In genomic region chr10:70130878-70131559, GRCh38 we compare ENCODE assay signal across 11 cellular contexts. TPM values are rescaled to one million over a fixed set of nuclear protein-coding genes. Genes with fewer than 3 reads are reported as not detected.
DNase-seq lines count a peak whose midpoint lies in the region; ATAC-seq and TF ChIP-seq lines count a peak whose summit lies in the region.
"Had no signal": no experiment of that assay in that cellular context is flagged by ENCODE, and none has a peak within 500 bp of the region (broad histone marks: within the 10 kb centered on the region; RNA-seq: fewer than 3 reads in every experiment).

No MANE protein-coding gene starts in this region.

- no peak for ATAC-seq in naive thymus-derived CD4-positive, alpha-beta T cell

- H3K4me3 Mint-ChIP-seq in endodermal cell: peak overlapping the region; percentile 75
- H3K4me3 Mint-ChIP-seq in naive thymus-derived CD4-positive, alpha-beta T cell: peak overlapping the region in 8 of 10 donors; percentile 13 to 94 (median 32)

- peaks cover 21% of the 10 kb centered on the region for H3K27me3 ChIP-seq in endodermal cell (ENCODE audit: control insufficient read depth, insufficient read depth, low read length, poor library complexity, severe bottlenecking)
- H3K27me3 ChIP-seq in naive thymus-derived CD4-positive, alpha-beta T cell (ENCODE audit: control insufficient read depth in 2 of 2, insufficient read depth in 2 of 2, low read length in 2 of 2): no peaks in the 10 kb centered on the region

- no peaks in the 10 kb centered on the region for H3K9me3 ChIP-seq in endodermal cell (ENCODE audit: control insufficient read depth, low read length)
- H3K9me3 ChIP-seq in naive thymus-derived CD4-positive, alpha-beta T cell (ENCODE audit: control insufficient read depth in 2 of 3, low read length in 3 of 3): no peaks in the 10 kb centered on the region

- WGBS in endodermal cell (ENCODE audit: insufficient coverage in 1 of 2, insufficient read length in 1 of 2), 2 experiments: 93 to 95% methylated on average over 8 to 10 of the region's 10 CpGs

- H3K4me1 Mint-ChIP-seq in endodermal cell: peaks cover 11% of the 10 kb centered on the region
- peaks cover 7 to 27% (median 20%) of the 10 kb centered on the region in 7 donors for H3K4me1 Mint-ChIP-seq in naive thymus-derived CD4-positive, alpha-beta T cell

- no peak for TF ChIP-seq CTCF in endodermal cell (conservative IDR thresholded peaks at IDR 0.05)

- no peaks in the 10 kb centered on the region for H3K4me1 ChIP-seq in endodermal cell (ENCODE audit: control insufficient read depth, insufficient read depth, low read length)
- H3K4me1 ChIP-seq in naive thymus-derived CD4-positive, alpha-beta T cell (ENCODE audit: control insufficient read depth in 2 of 2, insufficient read depth in 2 of 2, low read length in 2 of 2): peaks cover 6 to 7% of the 10 kb centered on the region in 2 donors

- H3K36me3 ChIP-seq in endodermal cell (ENCODE audit: control insufficient read depth, insufficient read depth, low read length): no peaks in the 10 kb centered on the region
- no peaks in the 10 kb centered on the region for H3K36me3 ChIP-seq in naive thymus-derived CD4-positive, alpha-beta T cell (ENCODE audit: control insufficient read depth in 2 of 3, insufficient read depth in 3 of 3, low read length in 3 of 3)

- CTCF ChIA-PET in naive thymus-derived CD4-positive, alpha-beta T cell (lab: Charles Lee): interaction anchor here (2.0 kb wide), 1 partner anchor 13 kb away, joined by 6 read pairs; no protein-coding TSS in a partner anchor

- H3K27me3 Mint-ChIP-seq in endodermal cell (ENCODE audit: insufficient read depth): peaks cover 20% of the 10 kb centered on the region
- H3K27me3 Mint-ChIP-seq in naive thymus-derived CD4-positive, alpha-beta T cell: peaks cover 0 to 8% (median 0%) of the 10 kb centered on the region in 5 donors

- peaks cover 2% of the 10 kb centered on the region for H3K36me3 Mint-ChIP-seq in endodermal cell (ENCODE audit: low read depth)
- H3K36me3 Mint-ChIP-seq in naive thymus-derived CD4-positive, alpha-beta T cell: peaks cover 0 to 5% (median 0%) of the 10 kb centered on the region in 5 donors

- H3K9me3 Mint-ChIP-seq in endodermal cell: no peaks in the 10 kb centered on the region
- H3K9me3 Mint-ChIP-seq in naive thymus-derived CD4-positive, alpha-beta T cell: no peaks in the 10 kb centered on the region
- H3K9me3 Mint-ChIP-seq: activated naive CD4-positive, alpha-beta T cell treated with anti-CD3 and anti-CD28 coated beads for 36 hours; nephron progenitor cell had no signal

- intact Hi-C loops in naive thymus-derived CD4-positive, alpha-beta T cell (cut with micrococcal nuclease): no loop called here

- DNase-seq in CD1c-positive myeloid dendritic cell (ENCODE audit: extremely low spot score) (peak; percentile 48), M059J (ENCODE audit: low read depth) (peak; percentile 33), endodermal cell (no peak), NCI-H1930 (lab: John Stamatoyannopoulos, UW) (no peak), SK-N-DZ (ENCODE audit: low spot score) (no peak), inferior parietal cortex (ENCODE audit: extremely low spot score) (no peak)
- DNase-seq in naive thymus-derived CD4-positive, alpha-beta T cell: no peak
- no peak for DNase-seq in stimulated activated CD4-positive, alpha-beta T cell treated with anti-CD3 and anti-CD28 coated beads, Interleukin-2, amount 100 ng/mL, for 48 hours
- DNase-seq: activated naive CD4-positive, alpha-beta T cell treated with anti-CD3 and anti-CD28 coated beads for 36 hours; nephron progenitor cell; substantia nigra had no signal

- H3K27ac ChIP-seq in endodermal cell (ENCODE audit: low read depth, low read length): no peak overlapping the region
- H3K27ac ChIP-seq in naive thymus-derived CD4-positive, alpha-beta T cell (ENCODE audit: low read depth, low read length): no peak overlapping the region

- H3K4me3 ChIP-seq in endodermal cell (ENCODE audit: low read length): no peak overlapping the region
- H3K4me3 ChIP-seq in naive thymus-derived CD4-positive, alpha-beta T cell (ENCODE audit: low read length): no peak overlapping the region

- POLR2A ChIA-PET in naive thymus-derived CD4-positive, alpha-beta T cell (lab: Charles Lee): no interaction called here

- no peak overlapping the region for H3K27ac Mint-ChIP-seq in endodermal cell
- peak overlapping the region in 1 of 9 donors; percentile 24 for H3K27ac Mint-ChIP-seq in naive thymus-derived CD4-positive, alpha-beta T cell
- H3K27ac Mint-ChIP-seq: activated naive CD4-positive, alpha-beta T cell treated with anti-CD3 and anti-CD28 coated beads for 36 hours; nephron progenitor cell had no signal

- no peak overlapping the region for H3K9ac ChIP-seq in endodermal cell (ENCODE audit: extremely low read depth, low read length, poor library complexity, severe bottlenecking)

RNA-seq across cellular contexts. Expression of gene AIFM2, which starts 1.6 kb away (rescaled TPM):
- 3.2 and 8.0 TPM in 2 replicates for total RNA-seq in M059J (2014; rRNA removed; shearing (Covaris generic))
- total RNA-seq in endodermal cell: 1 to 10 TPM; 7.1 to 7.6 TPM
- 0.85 TPM for polyA plus RNA-seq in endodermal cell (2013, experiment 1 of 2)
- polyA plus RNA-seq in endodermal cell (2013, experiment 2 of 2): 1.2 TPM
- 1 to 10 TPM; 3.0 to 5.5 (median 3.2) TPM for total RNA-seq in naive thymus-derived CD4-positive, alpha-beta T cell
- polyA plus RNA-seq in naive thymus-derived CD4-positive, alpha-beta T cell: 1 to 10 TPM in 1 of 2 donors, under 1 TPM in 1; 0.91 to 2.9 TPM
- polyA plus RNA-seq in SK-N-DZ (2014; cell fraction: cytosol; rRNA removed): 0.91 and 1.8 TPM in 2 replicates
- 2.1 and 2.2 TPM in 2 replicates for polyA plus RNA-seq in SK-N-DZ (2014; cell fraction: nucleus; rRNA removed)

RNA-seq across cellular contexts. Expression of gene TYSND1, which starts 15.5 kb away (rescaled TPM):
- 5.5 and 12.2 TPM in 2 replicates for total RNA-seq in M059J (2014; rRNA removed; shearing (Covaris generic))
- 10 to 100 TPM; 13.1 to 13.6 TPM for total RNA-seq in endodermal cell
- polyA plus RNA-seq in endodermal cell (2013, experiment 1 of 2): 6.7 TPM
- 6.8 TPM for polyA plus RNA-seq in endodermal cell (2013, experiment 2 of 2)
- 10 to 100 TPM; 13.8 to 35.9 (median 19.5) TPM for total RNA-seq in naive thymus-derived CD4-positive, alpha-beta T cell
- polyA plus RNA-seq in naive thymus-derived CD4-positive, alpha-beta T cell: 10 to 100 TPM; 21.0 to 25.0 TPM
- polyA plus RNA-seq in SK-N-DZ (2014; cell fraction: cytosol; rRNA removed): 17.5 and 20.9 TPM in 2 replicates
- polyA plus RNA-seq in SK-N-DZ (2014; cell fraction: nucleus; rRNA removed): 27.6 and 39.4 TPM in 2 replicates

RNA-seq across cellular contexts. Expression of gene SAR1A, which starts 39.3 kb away (rescaled TPM):
- 130 and 183 TPM in 2 replicates for total RNA-seq in M059J (2014; rRNA removed; shearing (Covaris generic))
- 100 to 1,000 TPM; 118 to 125 TPM for total RNA-seq in endodermal cell
- 71.8 TPM for polyA plus RNA-seq in endodermal cell (2013, experiment 1 of 2)
- 67.7 TPM for polyA plus RNA-seq in endodermal cell (2013, experiment 2 of 2)
- total RNA-seq in naive thymus-derived CD4-positive, alpha-beta T cell: 100 to 1,000 TPM in 3 of 5 experiments, 10 to 100 TPM in 2; 81.6 to 124 (median 119) TPM
- 10 to 100 TPM; 14.2 to 17.8 TPM for polyA plus RNA-seq in naive thymus-derived CD4-positive, alpha-beta T cell
- polyA plus RNA-seq in SK-N-DZ (2014; cell fraction: cytosol; rRNA removed): 63.0 and 63.8 TPM in 2 replicates
- polyA plus RNA-seq in SK-N-DZ (2014; cell fraction: nucleus; rRNA removed): 30.9 and 40.5 TPM in 2 replicates

Comparison
In these comparisons a context has a peak if more than half of its experiments do, and no peak if none do; other contexts are left out.
1. DNase-seq: peak in CD1c-positive myeloid dendritic cell (single experiment) and M059J (single experiment); none in endodermal cell (single experiment), naive thymus-derived CD4-positive, alpha-beta T cell (0 of 9), NCI-H1930 (0 of 2), stimulated activated CD4-positive, alpha-beta T cell treated with anti-CD3 and anti-CD28 coated beads, Interleukin-2, amount 100 ng/mL, for 48 hours (0 of 2), SK-N-DZ (single experiment) and inferior parietal cortex (single experiment).